In genomic region chr10:49465717-49466116, GRCh38 we compare ENCODE assay signal across 24 cellular contexts.
"Had no signal": no experiment of that assay in that cellular context is flagged by ENCODE, and none has a peak within 500 bp of the region (broad histone marks: within the 10 kb centered on the region; RNA-seq: fewer than 3 reads in every experiment).

No MANE protein-coding gene starts in this region.

- H3K4me1 Mint-ChIP-seq: activated CD4-positive, alpha-beta T cell treated with anti-CD3 and anti-CD28 coated beads, Interleukin-2, amount 10 ng/mL, durations not matched to agents 24 days and 14 days had no signal

- H3K4me1 ChIP-seq: adrenal gland, body of pancreas, breast epithelium had no signal

- H3K4me3 Mint-ChIP-seq: activated CD4-positive, alpha-beta T cell treated with anti-CD3 and anti-CD28 coated beads, Interleukin-2, amount 10 ng/mL, durations not matched to agents 24 days and 14 days; activated CD8-positive, alpha-beta T cell treated with anti-CD3 and anti-CD28 coated beads for 36 hours; activated naive CD4-positive, alpha-beta T cell treated with anti-CD3 and anti-CD28 coated beads for 36 hours had no signal

- DNase-seq: activated CD4-positive, alpha-beta T cell treated with anti-CD3 and anti-CD28 coated beads, Interleukin-2, amount 10 ng/mL, durations not matched to agents 24 days and 14 days; activated CD4-positive, alpha-beta T cell treated with anti-CD3 and anti-CD28 coated beads, Interleukin-2, amount 50 U/mL, for 4 hours; activated CD8-positive, alpha-beta T cell treated with anti-CD3 and anti-CD28 coated beads for 36 hours; activated gamma-delta T cell; activated naive CD4-positive, alpha-beta T cell treated with anti-CD3 and anti-CD28 coated beads for 36 hours; activated T-cell treated with anti-CD3 and anti-CD28 coated beads, Interleukin-2, amount 50 U/mL, for 1 hour; adrenal gland; body of pancreas; Karpas-422; NCI-H1105; NCI-H1417 treated with DMSO at 0.1 percent for 48 hours; NCI-H187 treated with DMSO at 0.1 percent for 48 hours; NCI-H2081; NCI-H226; NCI-H524 treated with DMSO at 0.1 percent for 48 hours; NK-92 treated with Interleukin-12 subunit alpha and Interleukin-12 subunit beta, amount 100 ng/mL, for 24 hours; PC-9; T1000; WERI-Rb-1 had no signal

- H3K9me3 ChIP-seq: adrenal gland, body of pancreas had no signal

- H3K27me3 Mint-ChIP-seq: activated CD4-positive, alpha-beta T cell treated with anti-CD3 and anti-CD28 coated beads, Interleukin-2, amount 10 ng/mL, durations not matched to agents 24 days and 14 days; activated CD8-positive, alpha-beta T cell treated with anti-CD3 and anti-CD28 coated beads for 36 hours had no signal

- H3K36me3 ChIP-seq: breast epithelium, WERI-Rb-1 had no signal

- H3K27ac Mint-ChIP-seq: activated CD4-positive, alpha-beta T cell treated with anti-CD3 and anti-CD28 coated beads, Interleukin-2, amount 10 ng/mL, durations not matched to agents 24 days and 14 days; activated CD8-positive, alpha-beta T cell treated with anti-CD3 and anti-CD28 coated beads for 36 hours; activated naive CD4-positive, alpha-beta T cell treated with anti-CD3 and anti-CD28 coated beads for 36 hours; activated naive CD4-positive, alpha-beta T cell treated with anti-CD3 and anti-CD28 coated beads, Interleukin-2, amount 50 U/mL, for 72 hours; activated T-helper 2 cell treated with anti-CD3 and anti-CD28 coated beads, Interferon-gamma antibody, Interleukin-2, Interleukin-4, amounts not matched to agents 10 μg/mL and 5 μg/mL and 100 μg/mL, durations not matched to agents 14 hours and 24 hours and 36 hours had no signal

- H3K4me3 ChIP-seq: adrenal gland, body of pancreas, breast epithelium, PC-9 had no signal

- H3K27me3 ChIP-seq: adrenal gland, body of pancreas, breast epithelium had no signal

- H3K9me3 Mint-ChIP-seq: activated CD4-positive, alpha-beta T cell treated with anti-CD3 and anti-CD28 coated beads, Interleukin-2, amount 10 ng/mL, durations not matched to agents 24 days and 14 days had no signal

- H3K27ac ChIP-seq: adrenal gland, body of pancreas, breast epithelium, PC-9, RWPE1, WERI-Rb-1 had no signal

- ATAC-seq: activated CD8-positive, alpha-beta T cell treated with anti-CD3 and anti-CD28 coated beads for 36 hours; activated naive CD4-positive, alpha-beta T cell treated with anti-CD3 and anti-CD28 coated beads, Interleukin-2, amount 50 U/mL, for 72 hours; body of pancreas; Right ventricle myocardium inferior had no signal
